ENCODE assay signal across 34 cellular contexts in the genomic region with DNA sequence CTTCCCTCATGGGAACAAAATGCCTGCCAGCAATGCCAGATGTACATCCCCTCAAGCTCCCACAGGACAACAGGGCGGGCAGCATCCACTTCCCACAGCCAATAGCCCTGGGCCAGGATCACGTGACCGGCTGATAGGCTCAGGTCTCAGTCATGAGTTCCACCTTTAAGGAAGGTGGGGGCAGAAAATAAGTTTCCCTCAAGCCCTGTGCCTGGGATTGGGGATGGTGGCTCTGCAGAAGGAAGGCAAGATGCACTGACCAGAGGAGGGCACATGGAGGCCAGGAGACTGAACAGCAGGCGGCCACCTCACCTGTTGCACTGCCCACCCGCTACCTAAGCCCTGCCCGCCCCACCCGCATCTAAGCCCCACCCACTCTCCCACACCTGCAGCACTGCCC.
"Had no signal": no experiment of that assay in that cellular context is flagged by ENCODE, and none has a peak within 500 bp of the region (broad histone marks: within the 10 kb centered on the region; RNA-seq: fewer than 3 reads in every experiment).

No MANE protein-coding gene starts in this region.

- H3K27ac ChIP-seq: ascending aorta, cardiac muscle cell, colonic mucosa, epithelial cell of prostate, esophagus squamous epithelium, heart right ventricle, left lung, lower lobe of right lung, parathyroid adenoma, psoas muscle, stomach, suprapubic skin, VCaP had no signal

- H3K4me1 ChIP-seq: ascending aorta, colonic mucosa, esophagus squamous epithelium, heart right ventricle, left lung, lower lobe of right lung, parathyroid adenoma, psoas muscle, stomach, suprapubic skin, tibial nerve had no signal

- H2AFZ ChIP-seq: parathyroid adenoma had no signal

- H3K27me3 ChIP-seq: ascending aorta, cardiac muscle cell, colonic mucosa, tibial nerve had no signal

- H3K9ac ChIP-seq: parathyroid adenoma had no signal

- DNase-seq: activated CD4-positive, alpha-beta memory T cell treated with anti-CD3 and anti-CD28 coated beads, Interleukin-2, amount 10 ng/mL, durations not matched to agents 7 days and 5 days; activated CD4-positive, alpha-beta T cell treated with anti-CD3 and anti-CD28 coated beads, Interleukin-2, amount 10 ng/mL, durations not matched to agents 7 days and 5 days; activated CD8-positive, alpha-beta memory T cell treated with anti-CD3 and anti-CD28 coated beads, Interleukin-2, amount 50 U/mL, for 48 hours; activated gamma-delta T cell; activated naive CD4-positive, alpha-beta T cell treated with anti-CD3 and anti-CD28 coated beads, Interleukin-2, amount 10 ng/mL, durations not matched to agents 7 days and 5 days; activated naive CD8-positive, alpha-beta T cell treated with anti-CD3 and anti-CD28 coated beads, Interleukin-2, amount 10 ng/mL, durations not matched to agents 7 days and 5 days; activated T-cell treated with anti-CD3 and anti-CD28 coated beads, Interleukin-2, amount 50 U/mL, for 24 hours; cerebellar nuclear complex; colonic mucosa; effector CD8-positive, alpha-beta T cell; esophagus squamous epithelium; foreskin melanocyte; heart right ventricle; left lung; lower lobe of right lung; mesenchymal stem cell; naive thymus-derived CD8-positive, alpha-beta T cell; occipital lobe; psoas muscle; stimulated activated CD4-positive, alpha-beta T cell treated with anti-CD3 and anti-CD28 coated beads, Interleukin-15, amount 100 ng/mL, for 24 hours; stimulated activated CD4-positive, alpha-beta T cell treated with anti-CD3 and anti-CD28 coated beads, Interleukin-2, amount 100 ng/mL, for 24 hours; stimulated activated naive B cell treated with anti-CD40 and anti-IgM and Interleukin-4, amounts not matched to agents 10 μg/mL and 1 μg/mL and 100 μg/mL, for 72 hours; stomach had no signal

- H3K9me3 ChIP-seq: ascending aorta, colonic mucosa, esophagus squamous epithelium, left lung, lower lobe of right lung, psoas muscle, stomach, suprapubic skin, tibial nerve had no signal

- H3K4me3 ChIP-seq: ascending aorta, cardiac muscle cell, colonic mucosa, esophagus squamous epithelium, heart right ventricle, left lung, lower lobe of right lung, psoas muscle, stomach, suprapubic skin, tibial nerve had no signal

- ATAC-seq: activated CD4-positive, CD25-positive, alpha-beta regulatory T cell treated with anti-CD3 and anti-CD28 coated beads, Interleukin-2, amount 50 U/mL, for 24 hours; heart right ventricle; left lung; lower lobe of right lung; naive thymus-derived CD8-positive, alpha-beta T cell; psoas muscle; stimulated activated naive B cell treated with anti-CD40 and anti-IgM and Interleukin-4, amounts not matched to agents 10 μg/mL and 1 μg/mL and 100 μg/mL, for 72 hours had no signal

- H3K79me2 ChIP-seq: parathyroid adenoma had no signal

- FAIRE-seq: endometrium, islet of Langerhans, TTC549 had no signal

- H3K36me3 ChIP-seq: ascending aorta, cardiac muscle cell, colonic mucosa, esophagus squamous epithelium, heart right ventricle, left lung, lower lobe of right lung, stomach, suprapubic skin, tibial nerve had no signal
